In genomic region chr2:156435725-156436476, GRCh38 we compare ENCODE assay signal across 1 cellular context.
A peak's percentile ranks its signal among the peaks of the same experiment; 100 is the strongest.
TF ChIP-seq lines count a peak whose summit lies in the region.

Gene GPD2 (plus strand): TSS chr2:156436379. CDS start chr2:156476106, 39,727 bp downstream.

TF ChIP-seq in GM12878, 131 proteins besides CTCF, POLR2A, EP300 and RAD21 (continued from another document and continues in another):
- no peak for TF ChIP-seq ZBTB33 (IDR thresholded peaks at IDR 0.05)
- peak; percentile 75 to 77 for TF ChIP-seq IKZF2 (IDR thresholded peaks at IDR 0.05)
- no peak for TF ChIP-seq SKIL (IDR thresholded peaks at IDR 0.05; ENCODE audit: low read depth, poor library complexity, severe bottlenecking)
- TF ChIP-seq MEF2A (IDR thresholded peaks at IDR 0.05; ENCODE audit: insufficient read depth, low read depth, low read length) = no peak
- no peak for TF ChIP-seq ZBED1 (IDR thresholded peaks at IDR 0.05; ENCODE audit: borderline replicate concordance)
- TF ChIP-seq, protein P1, sequence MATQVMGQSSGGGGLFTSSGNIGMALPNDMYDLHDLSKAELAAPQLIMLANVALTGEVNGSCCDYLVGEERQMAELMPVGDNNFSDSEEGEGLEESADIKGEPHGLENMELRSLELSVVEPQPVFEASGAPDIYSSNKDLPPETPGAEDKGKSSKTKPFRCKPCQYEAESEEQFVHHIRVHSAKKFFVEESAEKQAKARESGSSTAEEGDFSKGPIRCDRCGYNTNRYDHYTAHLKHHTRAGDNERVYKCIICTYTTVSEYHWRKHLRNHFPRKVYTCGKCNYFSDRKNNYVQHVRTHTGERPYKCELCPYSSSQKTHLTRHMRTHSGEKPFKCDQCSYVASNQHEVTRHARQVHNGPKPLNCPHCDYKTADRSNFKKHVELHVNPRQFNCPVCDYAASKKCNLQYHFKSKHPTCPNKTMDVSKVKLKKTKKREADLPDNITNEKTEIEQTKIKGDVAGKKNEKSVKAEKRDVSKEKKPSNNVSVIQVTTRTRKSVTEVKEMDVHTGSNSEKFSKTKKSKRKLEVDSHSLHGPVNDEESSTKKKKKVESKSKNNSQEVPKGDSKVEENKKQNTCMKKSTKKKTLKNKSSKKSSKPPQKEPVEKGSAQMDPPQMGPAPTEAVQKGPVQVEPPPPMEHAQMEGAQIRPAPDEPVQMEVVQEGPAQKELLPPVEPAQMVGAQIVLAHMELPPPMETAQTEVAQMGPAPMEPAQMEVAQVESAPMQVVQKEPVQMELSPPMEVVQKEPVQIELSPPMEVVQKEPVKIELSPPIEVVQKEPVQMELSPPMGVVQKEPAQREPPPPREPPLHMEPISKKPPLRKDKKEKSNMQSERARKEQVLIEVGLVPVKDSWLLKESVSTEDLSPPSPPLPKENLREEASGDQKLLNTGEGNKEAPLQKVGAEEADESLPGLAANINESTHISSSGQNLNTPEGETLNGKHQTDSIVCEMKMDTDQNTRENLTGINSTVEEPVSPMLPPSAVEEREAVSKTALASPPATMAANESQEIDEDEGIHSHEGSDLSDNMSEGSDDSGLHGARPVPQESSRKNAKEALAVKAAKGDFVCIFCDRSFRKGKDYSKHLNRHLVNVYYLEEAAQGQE (IDR thresholded peaks at IDR 0.05; ENCODE audit: low read depth, low read length) = no peak
- TF ChIP-seq LARP7 (IDR thresholded peaks at IDR 0.05) = no peak; the same call in 1 of the 2 replicates
- no peak for TF ChIP-seq ELK1 (IDR thresholded peaks at IDR 0.05; ENCODE audit: low read depth, low read length)
- no peak for TF ChIP-seq BCLAF1 (IDR thresholded peaks at IDR 0.05)
- TF ChIP-seq IRF4 (IDR thresholded peaks at IDR 0.05; ENCODE audit: low read depth, low read length) = no peak
- no peak for TF ChIP-seq JUNB (IDR thresholded peaks at IDR 0.05)
- TF ChIP-seq TARDBP (IDR thresholded peaks at IDR 0.05; ENCODE audit: borderline replicate concordance) = no peak
- no peak for TF ChIP-seq ZBTB11 (CRISPR knock-in tag; IDR thresholded peaks at IDR 0.05)
- no peak for TF ChIP-seq NFYA (IDR thresholded peaks at IDR 0.05; ENCODE audit: borderline replicate concordance, low read depth, low read length)
- no peak for TF ChIP-seq ZNF207 (IDR thresholded peaks at IDR 0.05; ENCODE audit: borderline replicate concordance)
- peak; percentile 66; the same call in 1 of the 2 replicates for TF ChIP-seq SMAD5 (IDR thresholded peaks at IDR 0.05; ENCODE audit: low read depth)
- no peak for TF ChIP-seq HCFC1 (IDR thresholded peaks at IDR 0.05; ENCODE audit: low read length)
- no peak for TF ChIP-seq TBL1XR1 (IDR thresholded peaks at IDR 0.05; ENCODE audit: low read depth, low read length)
- TF ChIP-seq RBBP5 (conservative IDR thresholded peaks at IDR 0.05) = no peak
- TF ChIP-seq HDAC2 (IDR thresholded peaks at IDR 0.05) = no peak
- TF ChIP-seq ATF7 (IDR thresholded peaks at IDR 0.05; ENCODE audit: low read depth) = no peak
- no peak for TF ChIP-seq SIN3A (IDR thresholded peaks at IDR 0.05; ENCODE audit: low read depth, low read length)
- TF ChIP-seq SMC3 (IDR thresholded peaks at IDR 0.05; ENCODE audit: borderline replicate concordance, low read length) = no peak
- no peak for TF ChIP-seq CHD1 (IDR thresholded peaks at IDR 0.05; ENCODE audit: low read depth, low read length)
- TF ChIP-seq CUX1 (IDR thresholded peaks at IDR 0.05; ENCODE audit: insufficient replicate concordance, low read depth, low read length) = no peak
- TF ChIP-seq ATF3 (IDR thresholded peaks at IDR 0.05; ENCODE audit: borderline replicate concordance, extremely low read depth, low read depth, low read length) = no peak
- TF ChIP-seq TAF1 (IDR thresholded peaks at IDR 0.05; ENCODE audit: borderline replicate concordance, low read depth, low read length) = 0 out of 2 replicates have a peak, but pooled peaks have one; percentile 40
- TF ChIP-seq CBX5 (IDR thresholded peaks at IDR 0.05; ENCODE audit: low read depth) = 0 out of 2 replicates have a peak, but pooled peaks have one; percentile 7
- TF ChIP-seq NR2C1 (IDR thresholded peaks at IDR 0.05) = no peak
- TF ChIP-seq BRCA1 (IDR thresholded peaks at IDR 0.05; ENCODE audit: low read depth, low read length) = no peak
- no peak for TF ChIP-seq ZBTB4 (CRISPR knock-in tag; IDR thresholded peaks at IDR 0.05)
- TF ChIP-seq RELA (IDR thresholded peaks at IDR 0.05; ENCODE audit: borderline replicate concordance, partially characterized antibody) = peak; percentile 6
